ENCODE assay signal across 29 cellular contexts in the genomic region with DNA sequence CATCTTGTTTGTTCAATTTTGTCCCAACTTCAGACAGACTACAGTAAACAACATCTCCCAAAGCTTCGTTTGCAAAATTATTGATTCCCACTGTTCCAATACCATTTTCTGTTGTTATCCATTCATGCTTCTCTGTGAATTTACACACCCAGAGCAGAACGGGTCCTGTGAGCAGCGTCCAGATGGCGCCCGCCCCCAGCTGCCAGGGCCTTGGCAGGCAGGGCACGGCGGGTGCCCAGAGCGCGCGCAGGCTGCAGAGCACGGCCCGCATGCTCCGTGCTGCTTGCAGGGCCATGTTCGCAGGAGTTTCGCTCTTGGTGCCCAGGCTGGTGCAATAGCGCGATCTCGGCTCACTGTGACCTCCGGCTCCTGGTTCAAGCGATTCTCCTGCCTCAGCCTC.
"Had no signal": no experiment of that assay in that cellular context is flagged by ENCODE, and none has a peak within 500 bp of the region (broad histone marks: within the 10 kb centered on the region; RNA-seq: fewer than 3 reads in every experiment).

No MANE protein-coding gene starts in this region.

- H3K36me3 Mint-ChIP-seq: natural killer cell treated with Interleukin-12 subunit alpha and Interleukin-12 subunit beta and Interleukin-15 and Interleukin-18, amount 100 ng/mL, for 72 hours; type B pancreatic cell had no signal

- H3K4me3 Mint-ChIP-seq: activated naive CD4-positive, alpha-beta T cell treated with anti-CD3 and anti-CD28 coated beads for 36 hours; activated naive CD8-positive, alpha-beta T cell treated with anti-CD3 and anti-CD28 coated beads for 36 hours; activated T-helper 1 cell treated with anti-CD3 and anti-CD28 coated beads, Interleukin-12 subunit alpha, Interleukin-12 subunit beta, Interleukin-2, Interleukin-4 antibody, amounts not matched to agents 30 ng/mL and 10 ng/mL and 1 ng/mL, durations not matched to agents 14 hours and 24 hours and 36 hours; brain; endodermal cell; natural killer cell treated with Interleukin-12 subunit alpha and Interleukin-12 subunit beta and Interleukin-15 and Interleukin-18, amount 100 ng/mL, for 72 hours; type B pancreatic cell had no signal

- ATAC-seq: activated CD4-positive, CD25-positive, alpha-beta regulatory T cell treated with anti-CD3 and anti-CD28 coated beads, Interleukin-2, amount 50 U/mL, for 24 hours; esophagus mucosa; heart right ventricle; left lung; mucosa of descending colon; natural killer cell treated with Interleukin-12 subunit alpha and Interleukin-12 subunit beta and Interleukin-15 and Interleukin-18, amount 100 ng/mL, for 72 hours; psoas muscle had no signal

- H3K4me3 ChIP-seq: adrenal gland, ascending aorta, cardiac muscle cell, heart right ventricle, left lung, lung, mucosa of descending colon, ovary, psoas muscle, right atrium auricular region, uterus had no signal

- H3K27me3 ChIP-seq: adrenal gland, ascending aorta, cardiac muscle cell, heart right ventricle, left lung, ovary, right atrium auricular region, uterus had no signal

- H3K27ac ChIP-seq: adrenal gland, ascending aorta, cardiac muscle cell, heart right ventricle, left lung, ovary, psoas muscle, right atrium auricular region, uterus, VCaP had no signal

- H3K9me3 Mint-ChIP-seq: activated T-helper 1 cell treated with anti-CD3 and anti-CD28 coated beads, Interleukin-12 subunit alpha, Interleukin-12 subunit beta, Interleukin-2, Interleukin-4 antibody, amounts not matched to agents 30 ng/mL and 10 ng/mL and 1 ng/mL, durations not matched to agents 14 hours and 24 hours and 36 hours; natural killer cell treated with Interleukin-12 subunit alpha and Interleukin-12 subunit beta and Interleukin-15 and Interleukin-18, amount 100 ng/mL, for 72 hours; type B pancreatic cell had no signal

- DNase-seq: activated CD4-positive, alpha-beta T cell treated with anti-CD3 and anti-CD28 coated beads for 48 hours; activated CD4-positive, alpha-beta T cell treated with anti-CD3 and anti-CD28 coated beads, Interleukin-2, amount 50 U/mL, for 48 hours; activated CD8-positive, alpha-beta memory T cell treated with anti-CD3 and anti-CD28 coated beads, Interleukin-2, amount 50 U/mL, for 4 hours; activated effector memory CD4-positive, alpha-beta T cell treated with anti-CD3 and anti-CD28 coated beads, Interleukin-2, amount 50 U/mL, for 16 hours; activated naive CD4-positive, alpha-beta T cell treated with anti-CD3 and anti-CD28 coated beads for 36 hours; activated naive CD8-positive, alpha-beta T cell treated with anti-CD3 and anti-CD28 coated beads for 36 hours; activated T-cell treated with anti-CD3 and anti-CD28 coated beads, Interleukin-2, amount 50 U/mL, for 1 hour; adrenal gland; endodermal cell; foreskin fibroblast; heart right ventricle; kidney glomerular epithelial cell; left lung; mucosa of descending colon; ovary; psoas muscle; stimulated activated naive CD4-positive, alpha-beta T cell treated with Interleukin-2 at 50 U/mL for 16 hours; uterus had no signal

- H3K4me1 Mint-ChIP-seq: activated naive CD8-positive, alpha-beta T cell treated with anti-CD3 and anti-CD28 coated beads for 36 hours had no signal

- H3K27ac Mint-ChIP-seq: activated naive CD4-positive, alpha-beta T cell treated with anti-CD3 and anti-CD28 coated beads for 36 hours; activated naive CD8-positive, alpha-beta T cell treated with anti-CD3 and anti-CD28 coated beads for 36 hours; activated T-helper 1 cell treated with anti-CD3 and anti-CD28 coated beads, Interleukin-12 subunit alpha, Interleukin-12 subunit beta, Interleukin-2, Interleukin-4 antibody, amounts not matched to agents 30 ng/mL and 10 ng/mL and 1 ng/mL, durations not matched to agents 14 hours and 24 hours and 36 hours; endodermal cell; natural killer cell treated with Interleukin-12 subunit alpha and Interleukin-12 subunit beta and Interleukin-15 and Interleukin-18, amount 100 ng/mL, for 72 hours; type B pancreatic cell had no signal

- H3K27me3 Mint-ChIP-seq: activated naive CD8-positive, alpha-beta T cell treated with anti-CD3 and anti-CD28 coated beads for 36 hours; natural killer cell treated with Interleukin-12 subunit alpha and Interleukin-12 subunit beta and Interleukin-15 and Interleukin-18, amount 100 ng/mL, for 72 hours; type B pancreatic cell had no signal
